8 cellular contexts compared by ENCODE assay signal in the genomic region with DNA sequence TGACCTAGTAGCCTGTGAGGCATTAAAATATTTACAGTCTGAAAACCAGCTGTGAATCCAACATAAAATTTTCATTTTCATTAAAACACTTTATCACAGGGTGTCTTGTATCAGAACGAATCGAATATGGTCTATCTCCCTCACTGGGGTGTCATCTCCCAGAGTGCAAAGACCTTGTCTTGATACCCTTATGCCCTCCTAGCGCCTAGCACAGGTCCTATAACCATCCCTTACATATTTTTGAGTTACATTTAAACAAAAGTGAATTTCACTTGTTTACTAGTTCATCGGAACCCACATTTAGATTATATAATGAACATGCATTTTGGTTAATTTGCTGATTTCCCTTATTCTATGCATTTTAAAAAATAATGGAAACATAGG. TPM values are rescaled to one million over a fixed set of nuclear protein-coding genes. Genes with fewer than 3 reads are reported as not detected.
A peak's percentile ranks its signal among the peaks of the same experiment; 100 is the strongest.
DNase-seq lines count a peak whose midpoint lies in the region; ATAC-seq and TF ChIP-seq lines count a peak whose summit lies in the region.

No MANE protein-coding gene starts in this region.

- CTCF ChIA-PET in Panc1 (lab: Charles Lee), result no interaction called here

- intact Hi-C loops in Panc1 (cut with micrococcal nuclease; ENCODE audit: unreplicated experiment) (no loop called here), CD14-positive monocyte (cut with micrococcal nuclease) (no loop called here)

- no peaks in the 10 kb centered on the region for H3K36me3 Mint-ChIP-seq in type B pancreatic cell
- no peaks in the 10 kb centered on the region for H3K36me3 Mint-ChIP-seq in CD14-positive monocyte

- peak; percentile 20 for ATAC-seq in GM19023 (IDR thresholded peaks at IDR 0.05; ENCODE audit: unreplicated experiment)
- peak; percentile 66; the same call in 1 of the 2 replicates for ATAC-seq in Panc1

- H3K4me1 Mint-ChIP-seq in type B pancreatic cell (ENCODE audit: unreplicated experiment) (no peaks in the 10 kb centered on the region), CD14-positive monocyte (peaks cover 21% of the 10 kb centered on the region)

- no peak overlapping the region for H3K27ac ChIP-seq in BLaER1
- no peak overlapping the region for H3K27ac ChIP-seq in Panc1 (ENCODE audit: low read length)

- no peak for TF ChIP-seq CTCF in Panc1 (IDR thresholded peaks at IDR 0.05)
- no peak for TF ChIP-seq CTCF in fibroblast of the aortic adventitia (IDR thresholded peaks at IDR 0.05; ENCODE audit: insufficient read depth, low read length)
- TF ChIP-seq CTCF in type B pancreatic cell (conservative IDR thresholded peaks at IDR 0.05), result no peak
- no peak for TF ChIP-seq CTCF in CD14-positive monocyte (IDR thresholded peaks at IDR 0.05)

- DNase-seq in Panc1 (ENCODE audit: low read depth, low spot score) (no peak), fibroblast of the aortic adventitia (ENCODE audit: low read depth) (no peak), type B pancreatic cell (ENCODE audit: extremely low spot score, unreplicated experiment) (no peak), NCI-H526 treated with DMSO at 0.1 percent for 48 hours (lab: John Stamatoyannopoulos, UW) (no peak), HPDE6-E6E7 (ENCODE audit: extremely low spot score) (no peak), CD14-positive monocyte (ENCODE audit: low spot score) (no peak)

- POLR2A ChIA-PET in Panc1 (lab: Charles Lee), result interaction anchor here (0.6 kb wide), 1 partner anchor 13 kb away, joined by 4 read pairs; no protein-coding TSS in a partner anchor

- no peak overlapping the region for H3K4me3 Mint-ChIP-seq in type B pancreatic cell
- peak overlapping the region in 1 of 2 donors; percentile 81 for H3K4me3 Mint-ChIP-seq in CD14-positive monocyte

- peaks cover 3% of the 10 kb centered on the region for H3K27me3 Mint-ChIP-seq in type B pancreatic cell
- H3K27me3 Mint-ChIP-seq in CD14-positive monocyte (ENCODE audit: low read depth in 3 of 3), result peaks cover 0 to 16% (median 3%) of the 10 kb centered on the region in 3 donors

- no peaks in the 10 kb centered on the region for H3K9me3 ChIP-seq in BLaER1
- H3K9me3 ChIP-seq in Panc1 (ENCODE audit: control insufficient read depth, insufficient read depth, low read depth, low read length), result no peaks in the 10 kb centered on the region

- no peaks in the 10 kb centered on the region for H3K36me3 ChIP-seq in BLaER1
- H3K36me3 ChIP-seq in Panc1 (ENCODE audit: control insufficient read depth, insufficient read depth, low read length), result no peaks in the 10 kb centered on the region

- H3K27me3 ChIP-seq in BLaER1 (no peaks in the 10 kb centered on the region), Panc1 (ENCODE audit: control insufficient read depth, insufficient read depth, low read length) (no peaks in the 10 kb centered on the region)

- H3K4me3 ChIP-seq in BLaER1 (no peak overlapping the region), Panc1 (ENCODE audit: low read depth in 2 of 2, low read length in 2 of 2) (peak overlapping the region in 1 of 2 experiments; percentile 72; a peak in 3 of 4 replicates), fibroblast of the aortic adventitia (ENCODE audit: low read depth, low read length) (peak overlapping the region; percentile 58)

- H3K9ac ChIP-seq in BLaER1, result no peak overlapping the region

- in situ Hi-C loops in Panc1 (cut with HindIII; ENCODE audit: low pct_unique_long_range_greater_than_20kb, low sequenced_read_pairs), result no loop called here

- H3K4me1 ChIP-seq in BLaER1 (peaks cover 5% of the 10 kb centered on the region; the same call in 1 of the 2 replicates), Panc1 (ENCODE audit: control insufficient read depth, insufficient read depth, low read length) (no peaks in the 10 kb centered on the region)

- H3K27ac Mint-ChIP-seq in type B pancreatic cell, result no peak overlapping the region
- H3K27ac Mint-ChIP-seq in CD14-positive monocyte, result no peak overlapping the region

- H4K20me1 ChIP-seq in BLaER1, result no peaks in the 10 kb centered on the region

- no peaks in the 10 kb centered on the region for H3K9me3 Mint-ChIP-seq in type B pancreatic cell
- H3K9me3 Mint-ChIP-seq in CD14-positive monocyte, result no peaks in the 10 kb centered on the region

- no TSS peak for BruUV-seq in Panc1 (replicated peaks; lab: Mats Ljungman, UMichigan)

- peak overlapping the region; percentile 59 for H3K4me2 ChIP-seq in BLaER1

RNA-seq across cellular contexts. Expression of gene DIPK2B, which starts 14.0 kb away (rescaled TPM):
- total RNA-seq in Panc1 (2021; ENCODE audit: unreplicated experiment), result not detected
- polyA plus RNA-seq in Panc1 (2012; ENCODE audit: insufficient read length), result not detected
- 0.09 and 0.16 TPM in 2 replicates for total RNA-seq in fibroblast of the aortic adventitia (ENCODE audit: low replicate concordance)
- total RNA-seq in type B pancreatic cell (ENCODE audit: low replicate concordance), result not detected in 2 replicates
- polyA plus RNA-seq in CD14-positive monocyte, result not detected
